In genomic region chrY:7273587-7274203, GRCh38 we compare ENCODE assay signal across 8 cellular contexts.
DNase-seq lines count a peak whose midpoint lies in the region; ATAC-seq and TF ChIP-seq lines count a peak whose summit lies in the region.

No MANE protein-coding gene starts in this region.

- H4K91ac ChIP-seq in trophoblast cell (ENCODE audit: low read depth, low read length): peak overlapping the region; percentile 73

- H3K4me3 ChIP-seq in RWPE2 (ENCODE audit: severe bottlenecking) (peak overlapping the region; percentile 71), trophoblast cell (ENCODE audit: low read depth, low read length) (peak overlapping the region; percentile 91)

- peaks cover 13% of the 10 kb centered on the region for H3K79me1 ChIP-seq in trophoblast cell (ENCODE audit: low read length)

- H3K14ac ChIP-seq in trophoblast cell (ENCODE audit: low read length): peak overlapping the region; percentile 99

- H4K8ac ChIP-seq in trophoblast cell (ENCODE audit: low read depth, low read length): peak overlapping the region; percentile 74

- H3K27ac ChIP-seq in RWPE2 (ENCODE audit: poor library complexity, severe bottlenecking) (peak overlapping the region; percentile 76), trophoblast cell (ENCODE audit: low read depth, low read length) (peak overlapping the region; percentile 74)

- no peaks in the 10 kb centered on the region for H3K27me3 ChIP-seq in RWPE2 (ENCODE audit: insufficient read depth, poor library complexity, severe bottlenecking)
- no peaks in the 10 kb centered on the region for H3K27me3 ChIP-seq in trophoblast cell (ENCODE audit: insufficient read depth, low read length)

- TF ChIP-seq CTCF in RWPE2 (IDR thresholded peaks at IDR 0.05; ENCODE audit: poor library complexity, severe bottlenecking): no peak

- H3K9me3 ChIP-seq in RWPE2 (ENCODE audit: severe bottlenecking) (no peaks in the 10 kb centered on the region), trophoblast cell (ENCODE audit: insufficient read depth, low read depth, low read length) (no peaks in the 10 kb centered on the region)

- H3K36me3 ChIP-seq in RWPE2 (ENCODE audit: low read depth): peaks cover 10% of the 10 kb centered on the region
- H3K36me3 ChIP-seq in trophoblast cell (ENCODE audit: control insufficient read depth in 1 of 2, insufficient read depth in 2 of 2, low read length in 2 of 2): peaks cover 0 to 1% of the 10 kb centered on the region in 2 experiments

- DNase-seq in Ammon's horn (ENCODE audit: low spot score) (peak; percentile 37), RWPE2 (ENCODE audit: low spot score) (peak; percentile 77), trophoblast cell (peak in 1 of 2 donors; percentile 46), ureter (ENCODE audit: low spot score) (no peak), ecto neural progenitor cell (ENCODE audit: low spot score) (no peak)
- peak; percentile 86 for DNase-seq in effector CD8-positive, alpha-beta T cell (lab: John Stamatoyannopoulos, UW)

- peak overlapping the region; percentile 91 for H3K4ac ChIP-seq in trophoblast cell (ENCODE audit: low read depth, low read length)

- peak overlapping the region; percentile 87 for H4K12ac ChIP-seq in trophoblast cell (ENCODE audit: low read depth, low read length)

- H2BK12ac ChIP-seq in trophoblast cell (ENCODE audit: low read length): no peak overlapping the region

- H2BK5ac ChIP-seq in trophoblast cell (ENCODE audit: low read depth, low read length, poor library complexity): peak overlapping the region; percentile 92

- no peak overlapping the region for H3K23ac ChIP-seq in trophoblast cell (ENCODE audit: low read length)

- peak overlapping the region; percentile 69 for H2AK5ac ChIP-seq in trophoblast cell (ENCODE audit: low read length)

- peaks cover 24% of the 10 kb centered on the region for H3K4me1 ChIP-seq in RWPE2 (ENCODE audit: insufficient read depth, poor library complexity, severe bottlenecking)
- H3K4me1 ChIP-seq in trophoblast cell (ENCODE audit: control insufficient read depth in 1 of 2, insufficient read depth in 2 of 2, low read length in 2 of 2): peaks cover 6% of the 10 kb centered on the region in 2 experiments

- peak overlapping the region; percentile 84 for H3K4me2 ChIP-seq in trophoblast cell (ENCODE audit: low read length)

- H2AFZ ChIP-seq in trophoblast cell (ENCODE audit: insufficient read depth, low read length, poor library complexity): peak overlapping the region; percentile 83

- peak overlapping the region; percentile 94 for H3K18ac ChIP-seq in trophoblast cell (ENCODE audit: low read length)

- peak overlapping the region; percentile 63 for H2BK120ac ChIP-seq in trophoblast cell (ENCODE audit: insufficient read depth, low read length, poor library complexity)

- peak overlapping the region; percentile 87 for H3K9ac ChIP-seq in trophoblast cell (ENCODE audit: low read length)

- peaks cover 10% of the 10 kb centered on the region for H3K79me2 ChIP-seq in trophoblast cell (ENCODE audit: control insufficient read depth, insufficient read depth, low read length, poor library complexity)

- ATAC-seq in HG02588 (IDR thresholded peaks at IDR 0.05; ENCODE audit: unreplicated experiment) (peak; percentile 72), RWPE2 (ENCODE audit: low read depth) (peak; percentile 65), HG03135 (IDR thresholded peaks at IDR 0.05; ENCODE audit: unreplicated experiment) (no peak)

- no CpG with 5 or more reads among the region's 65 CpGs for WGBS in trophoblast cell (ENCODE audit: extremely low coverage, insufficient coverage, insufficient read length)

Comparison
In these comparisons a context has a peak if more than half of its experiments do, and no peak if none do; other contexts are left out.
1. DNase-seq: peak in Ammon's horn (single experiment), RWPE2 (single experiment) and effector CD8-positive, alpha-beta T cell (single experiment); none in ureter (single experiment) and ecto neural progenitor cell (single experiment).